24 cellular contexts compared by ENCODE assay signal in the genomic region with DNA sequence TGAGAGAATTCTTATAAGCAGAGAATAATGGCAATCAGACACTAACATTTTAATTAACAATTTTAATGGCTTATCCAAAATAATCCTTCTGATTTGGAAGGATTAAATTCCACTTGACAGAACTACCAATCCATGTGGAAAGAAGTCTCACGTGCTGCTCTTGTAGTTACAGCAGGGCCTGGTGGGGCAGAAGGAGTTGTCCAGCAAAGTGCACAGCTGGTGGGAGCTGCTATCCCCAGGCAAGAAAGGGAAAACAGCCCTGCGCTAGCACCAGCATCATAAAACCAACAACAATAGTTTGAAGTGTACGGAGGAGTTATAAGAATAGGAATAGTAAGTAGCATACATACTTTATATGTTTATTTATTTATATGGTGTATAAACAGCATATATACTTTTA.
"Had no signal": no experiment of that assay in that cellular context is flagged by ENCODE, and none has a peak within 500 bp of the region (broad histone marks: within the 10 kb centered on the region; RNA-seq: fewer than 3 reads in every experiment).

No MANE protein-coding gene starts in this region.

- H3K4me3 ChIP-seq: neural progenitor cell, pancreas, prostate gland, right lobe of liver, sigmoid colon, stomach, thoracic aorta, thyroid gland, tibial nerve, upper lobe of left lung, vagina had no signal

- H3K4me1 ChIP-seq: pancreas, prostate gland, right lobe of liver, sigmoid colon, thyroid gland, tibial nerve, upper lobe of left lung, vagina had no signal

- H2AFZ ChIP-seq: neural progenitor cell had no signal

- H3K36me3 ChIP-seq: neural progenitor cell, neutrophil, pancreas, prostate gland, right lobe of liver, sigmoid colon, stomach, thoracic aorta, thyroid gland, tibial nerve, upper lobe of left lung, vagina had no signal

- H3K27ac ChIP-seq: neutrophil, pancreas, prostate gland, right lobe of liver, sigmoid colon, stomach, thoracic aorta, thyroid gland, upper lobe of left lung, vagina had no signal

- H3K9ac ChIP-seq: neural progenitor cell had no signal

- H3K27me3 ChIP-seq: neural progenitor cell, neutrophil, pancreas, right lobe of liver, sigmoid colon, stomach, thyroid gland, tibial nerve, upper lobe of left lung, vagina had no signal

- H3K9me3 ChIP-seq: neutrophil, pancreas, prostate gland, right lobe of liver, sigmoid colon, stomach, thoracic aorta, thyroid gland, upper lobe of left lung, vagina had no signal

- DNase-seq: natural killer cell; nucleus accumbens; pancreas; retina; right cardiac atrium; right lobe of liver; sigmoid colon; small intestine; stimulated activated CD4-positive, alpha-beta T cell treated with anti-CD3 and anti-CD28 coated beads, Interleukin-15, amount 100 ng/mL, for 24 hours; stimulated activated CD4-positive, alpha-beta T cell treated with anti-CD3 and anti-CD28 coated beads, Interleukin-2, amount 100 ng/mL, for 24 hours; stimulated activated CD4-positive, alpha-beta T cell treated with anti-CD3 and anti-CD28 coated beads, Interleukin-2, amount 100 ng/mL, for 48 hours; stimulated activated CD4-positive, alpha-beta T cell treated with anti-CD3 and anti-CD28 coated beads, Interleukin-4, amount 100 ng/mL, for 24 hours; stimulated activated naive B cell treated with anti-CD40 and anti-IgM and Interleukin-4, amounts not matched to agents 10 μg/mL and 1 μg/mL and 100 μg/mL, for 72 hours; stimulated activated naive CD4-positive, alpha-beta T cell treated with Interleukin-2 at 50 U/mL for 16 hours; stomach; thyroid gland; trophoblast cell; upper lobe of left lung had no signal
